ENCODE assay signal across 21 cellular contexts in genomic region chr10:43046288-43046991, GRCh38. TPM values are rescaled to one million over a fixed set of nuclear protein-coding genes. Genes with fewer than 3 reads are reported as not detected.
DNase-seq lines count a peak whose midpoint lies in the region; ATAC-seq, FAIRE-seq and TF ChIP-seq lines count a peak whose summit lies in the region.
"Had no signal": no experiment of that assay in that cellular context is flagged by ENCODE, and none has a peak within 500 bp of the region (broad histone marks: within the 10 kb centered on the region; RNA-seq: fewer than 3 reads in every experiment).

No MANE protein-coding gene starts in this region.

- H3K9me3 Mint-ChIP-seq in neural progenitor cell, result no peaks in the 10 kb centered on the region
- H3K9me3 Mint-ChIP-seq: activated naive CD4-positive, alpha-beta T cell treated with anti-CD3 and anti-CD28 coated beads, Interleukin-2, amount 50 U/mL, for 24 hours; CD8-positive, alpha-beta memory T cell; HFFc6; memory B cell; naive thymus-derived CD4-positive, alpha-beta T cell had no signal

- 85% methylated on average over 14 of the region's 14 CpGs for WGBS in heart right ventricle, 2 donors

- no peaks in the 10 kb centered on the region for H3F3A ChIP-seq in neural progenitor cell (ENCODE audit: low read depth)

- intact Hi-C loops in left ventricle myocardium superior (cut with micrococcal nuclease) (no loop called here), heart right ventricle (cut with DNase I) (no loop called here)

- H3K27ac ChIP-seq in heart right ventricle (no peak overlapping the region), neural progenitor cell (no peak overlapping the region)
- H3K27ac ChIP-seq: spleen had no signal

- no peaks in the 10 kb centered on the region for H3K9me3 ChIP-seq in heart right ventricle
- H3K9me3 ChIP-seq in neural progenitor cell (ENCODE audit: low read depth), result no peaks in the 10 kb centered on the region
- H3K9me3 ChIP-seq: spleen had no signal

- H3K4me2 ChIP-seq in neural progenitor cell, result no peak overlapping the region

- peaks cover 7% of the 10 kb centered on the region for H3K27me3 Mint-ChIP-seq in neural progenitor cell (ENCODE audit: insufficient read depth, low read depth)
- H3K27me3 Mint-ChIP-seq: memory B cell had no signal

- no peak for TF ChIP-seq POLR2A in H54 (IDR thresholded peaks at IDR 0.05; ENCODE audit: low read depth, low read length)

- peak overlapping the region; percentile 25 for H3K27ac Mint-ChIP-seq in neural progenitor cell
- H3K27ac Mint-ChIP-seq: activated naive CD4-positive, alpha-beta T cell treated with anti-CD3 and anti-CD28 coated beads, Interleukin-2, amount 50 U/mL, for 24 hours; CD8-positive, alpha-beta memory T cell; HFFc6; memory B cell; naive thymus-derived CD4-positive, alpha-beta T cell had no signal

- no peak overlapping the region for H3K9ac ChIP-seq in neural progenitor cell

- DNase-seq in left ventricle myocardium superior (peak; percentile 18), heart right ventricle (no peak), ecto neural progenitor cell (ENCODE audit: low spot score) (peak; percentile 44), neural progenitor cell (ENCODE audit: low spot score) (no peak), H54 (ENCODE audit: insufficient read length, low spot score) (no peak)
- DNase-seq in activated CD4-positive, CD25-positive, alpha-beta regulatory T cell (lab: John Stamatoyannopoulos, UW), result no peak
- DNase-seq: activated CD4-positive, alpha-beta T cell treated with anti-CD3 and anti-CD28 coated beads for 48 hours; activated CD8-positive, alpha-beta memory T cell treated with anti-CD3 and anti-CD28 coated beads, Interleukin-2, amount 50 U/mL, for 48 hours; CD8-positive, alpha-beta memory T cell; DMS79 treated with DMSO at 0.1 percent for 48 hours; HFFc6; KG1; naive thymus-derived CD4-positive, alpha-beta T cell; NCI-H2029 treated with DMSO at 0.1 percent for 48 hours; RPMI8226; stimulated activated CD4-positive, alpha-beta T cell treated with anti-CD3 and anti-CD28 coated beads, Interleukin-4, amount 100 ng/mL, for 4 hours had no signal

- no peak for TF ChIP-seq CTCF in heart right ventricle (IDR thresholded peaks at IDR 0.05)
- TF ChIP-seq CTCF in neural progenitor cell (IDR thresholded peaks at IDR 0.05), result no peak

- ATAC-seq in left ventricle myocardium superior (no peak), heart right ventricle (no peak), HG02970 (IDR thresholded peaks at IDR 0.05; ENCODE audit: low FRiP score, unreplicated experiment) (no peak), HG03571 (IDR thresholded peaks at IDR 0.05; ENCODE audit: unreplicated experiment) (no peak)
- ATAC-seq: naive thymus-derived CD4-positive, alpha-beta T cell had no signal

- H3K4me1 Mint-ChIP-seq in neural progenitor cell, result peaks cover 11% of the 10 kb centered on the region
- H3K4me1 Mint-ChIP-seq: activated naive CD4-positive, alpha-beta T cell treated with anti-CD3 and anti-CD28 coated beads, Interleukin-2, amount 50 U/mL, for 24 hours; CD8-positive, alpha-beta memory T cell; memory B cell; naive thymus-derived CD4-positive, alpha-beta T cell had no signal

- no peak for FAIRE-seq in H54 (lab: Jason Lieb, UNC)

- H3K27me3 ChIP-seq in heart right ventricle (peaks cover 0 to 28% (median 11%) of the 10 kb centered on the region in 7 donors), neural progenitor cell (no peaks in the 10 kb centered on the region)

- no peak overlapping the region for H3K4me3 ChIP-seq in heart right ventricle
- no peak overlapping the region for H3K4me3 ChIP-seq in neural progenitor cell
- H3K4me3 ChIP-seq: spleen had no signal

- peaks cover 0 to 8% (median 0%) of the 10 kb centered on the region in 9 donors for H3K4me1 ChIP-seq in heart right ventricle
- H3K4me1 ChIP-seq in neural progenitor cell, result peaks cover 11% of the 10 kb centered on the region

- H4K20me1 ChIP-seq in neural progenitor cell (ENCODE audit: low read depth), result no peaks in the 10 kb centered on the region

- H3K79me2 ChIP-seq in neural progenitor cell (ENCODE audit: low read depth), result no peaks in the 10 kb centered on the region

- no peak overlapping the region for H2AFZ ChIP-seq in neural progenitor cell (replicated peaks)

- H3K36me3 Mint-ChIP-seq in neural progenitor cell, result no peaks in the 10 kb centered on the region
- H3K36me3 Mint-ChIP-seq: activated naive CD4-positive, alpha-beta T cell treated with anti-CD3 and anti-CD28 coated beads, Interleukin-2, amount 50 U/mL, for 24 hours; CD8-positive, alpha-beta memory T cell; memory B cell; naive thymus-derived CD4-positive, alpha-beta T cell had no signal

- H3K36me3 ChIP-seq in heart right ventricle, result no peaks in the 10 kb centered on the region
- no peaks in the 10 kb centered on the region for H3K36me3 ChIP-seq in neural progenitor cell
- H3K36me3 ChIP-seq: spleen had no signal

- no peak overlapping the region for H3K4me3 Mint-ChIP-seq in neural progenitor cell
- H3K4me3 Mint-ChIP-seq: activated naive CD4-positive, alpha-beta T cell treated with anti-CD3 and anti-CD28 coated beads, Interleukin-2, amount 50 U/mL, for 24 hours; CD8-positive, alpha-beta memory T cell; HFFc6; memory B cell had no signal

RNA-seq across cellular contexts. Expression of gene RET, which starts 30.4 kb away (rescaled TPM):
- total RNA-seq in left ventricle myocardium superior (8.4 TPM), heart right ventricle (1 to 10 TPM in 8 of 10 donors, under 1 TPM in 2; 0.67 to 2.6 (median 1.2) TPM), neural progenitor cell (ENCODE audit: low replicate concordance) (1.4 and 2.7 TPM in 2 replicates)
- 1 to 10 TPM in 1 of 2 donors, under 1 TPM in 1; 0.38 to 2.3 TPM for polyA plus RNA-seq in heart right ventricle
- polyA plus RNA-seq: naive thymus-derived CD4-positive, alpha-beta T cell had no signal

Comparison
In these comparisons a context has a peak if more than half of its experiments do, and no peak if none do; other contexts are left out.
1. DNase-seq: peak in left ventricle myocardium superior (single experiment) and ecto neural progenitor cell (single experiment); none in heart right ventricle (0 of 2), neural progenitor cell (single experiment), H54 (single experiment) and activated CD4-positive, CD25-positive, alpha-beta regulatory T cell (0 of 4).